23 cellular contexts compared by ENCODE assay signal in genomic region chrX:112784692-112785091, GRCh38.
"Had no signal": no experiment of that assay in that cellular context is flagged by ENCODE, and none has a peak within 500 bp of the region (broad histone marks: within the 10 kb centered on the region; RNA-seq: fewer than 3 reads in every experiment).

No MANE protein-coding gene starts in this region.

- ATAC-seq: activated naive CD4-positive, alpha-beta T cell treated with anti-CD3 and anti-CD28 coated beads, Interleukin-2, amount 50 U/mL, for 72 hours; activated T-cell treated with anti-CD3 and anti-CD28 coated beads, Interleukin-2, amount 50 U/mL, for 72 hours; effector memory CD8-positive, alpha-beta T cell; gastroesophageal sphincter; heart left ventricle; lower lobe of right lung; natural killer cell treated with Interleukin-12 subunit alpha and Interleukin-12 subunit beta and Interleukin-15 and Interleukin-18, amount 100 ng/mL, for 72 hours had no signal

- H3K27ac ChIP-seq: cardiac muscle cell, gastroesophageal sphincter, heart left ventricle, left lung, lower lobe of right lung, prostate gland, right atrium auricular region, testis had no signal

- H3K9me3 Mint-ChIP-seq: activated naive CD4-positive, alpha-beta T cell treated with anti-CD3 and anti-CD28 coated beads, Interleukin-2, amount 50 U/mL, for 72 hours; activated T-cell treated with anti-CD3 and anti-CD28 coated beads, Interleukin-2, amount 50 U/mL, for 72 hours; effector memory CD8-positive, alpha-beta T cell; natural killer cell treated with Interleukin-12 subunit alpha and Interleukin-12 subunit beta and Interleukin-15 and Interleukin-18, amount 100 ng/mL, for 72 hours had no signal

- H3K27me3 Mint-ChIP-seq: brain; effector memory CD8-positive, alpha-beta T cell had no signal

- H3K4me1 ChIP-seq: gastroesophageal sphincter, heart left ventricle, left lung, lower lobe of right lung, prostate gland, right atrium auricular region, testis, transverse colon had no signal

- H3K27ac Mint-ChIP-seq: activated naive CD4-positive, alpha-beta T cell treated with anti-CD3 and anti-CD28 coated beads, Interleukin-2, amount 50 U/mL, for 72 hours; activated T-cell treated with anti-CD3 and anti-CD28 coated beads, Interleukin-2, amount 50 U/mL, for 72 hours; effector memory CD8-positive, alpha-beta T cell; natural killer cell treated with Interleukin-12 subunit alpha and Interleukin-12 subunit beta and Interleukin-15 and Interleukin-18, amount 100 ng/mL, for 72 hours had no signal

- H3K36me3 ChIP-seq: left lung, lower lobe of right lung, prostate gland, right atrium auricular region, transverse colon had no signal

- H3K9me3 ChIP-seq: gastroesophageal sphincter, left lung, lower lobe of right lung, mucosa of descending colon, prostate gland, right atrium auricular region, testis, transverse colon had no signal

- DNase-seq: activated CD4-positive, alpha-beta T cell treated with anti-CD3 and anti-CD28 coated beads for 4 hours; activated CD4-positive, alpha-beta T cell treated with anti-CD3 and anti-CD28 coated beads, Interleukin-2, amount 50 U/mL, for 4 hours; activated naive CD4-positive, alpha-beta T cell; activated T-cell treated with anti-CD3 and anti-CD28 coated beads for 4 hours; activated T-cell treated with anti-CD3 and anti-CD28 coated beads, Interleukin-2, amount 50 U/mL, for 72 hours; aorta; cortex of kidney; effector memory CD8-positive, alpha-beta T cell; heart left ventricle; left lung; lower lobe of right lung; mesendoderm; mucosa of descending colon; stimulated activated naive CD4-positive, alpha-beta T cell; testis; transverse colon had no signal

- H3K36me3 Mint-ChIP-seq: activated naive CD4-positive, alpha-beta T cell treated with anti-CD3 and anti-CD28 coated beads, Interleukin-2, amount 50 U/mL, for 72 hours; natural killer cell treated with Interleukin-12 subunit alpha and Interleukin-12 subunit beta and Interleukin-15 and Interleukin-18, amount 100 ng/mL, for 72 hours had no signal

- H3K4me3 Mint-ChIP-seq: activated T-cell treated with anti-CD3 and anti-CD28 coated beads, Interleukin-2, amount 50 U/mL, for 72 hours; brain; effector memory CD8-positive, alpha-beta T cell; natural killer cell treated with Interleukin-12 subunit alpha and Interleukin-12 subunit beta and Interleukin-15 and Interleukin-18, amount 100 ng/mL, for 72 hours had no signal

- H3K27me3 ChIP-seq: cardiac muscle cell, gastroesophageal sphincter, left lung, right atrium auricular region, testis, transverse colon had no signal

- H3K4me3 ChIP-seq: cardiac muscle cell, gastroesophageal sphincter, heart left ventricle, left lung, lower lobe of right lung, mucosa of descending colon, prostate gland, right atrium auricular region, testis, transverse colon had no signal
